35 cellular contexts compared by ENCODE assay signal in the genomic region with DNA sequence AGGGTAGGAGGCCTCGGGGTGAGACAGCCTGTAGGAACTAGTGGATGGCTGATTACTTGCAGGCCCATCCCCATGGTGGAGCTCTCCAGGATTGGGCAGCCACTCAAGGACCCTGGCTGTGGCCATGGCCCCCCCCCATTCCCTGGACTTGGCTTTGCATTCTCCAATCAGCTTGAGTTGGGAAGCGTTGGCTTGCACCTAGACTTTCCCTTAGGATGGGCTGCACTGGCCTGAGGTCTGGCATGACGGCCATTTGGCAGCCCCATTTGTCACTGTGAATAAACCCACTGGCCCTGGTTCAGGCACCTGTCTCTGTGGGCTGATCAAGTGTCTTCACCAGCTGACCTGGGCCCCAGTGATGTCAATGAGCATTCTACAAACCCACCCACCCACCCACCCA. TPM values are rescaled to one million over a fixed set of nuclear protein-coding genes. Genes with fewer than 3 reads are reported as not detected.
"Had no signal": no experiment of that assay in that cellular context is flagged by ENCODE, and none has a peak within 500 bp of the region (broad histone marks: within the 10 kb centered on the region; RNA-seq: fewer than 3 reads in every experiment).

No MANE protein-coding gene starts in this region.

- H3K36me3 Mint-ChIP-seq: activated naive CD4-positive, alpha-beta T cell treated with anti-CD3 and anti-CD28 coated beads, Interleukin-2, amount 50 U/mL, for 24 hours; activated naive CD8-positive, alpha-beta T cell; activated naive CD8-positive, alpha-beta T cell treated with anti-CD3 and anti-CD28 coated beads, Interleukin-2, amount 10 ng/mL, durations not matched to agents 7 days and 5 days; brain had no signal

- H3K27me3 ChIP-seq: ascending aorta, cardiac muscle cell had no signal

- H3K9me3 ChIP-seq: ascending aorta had no signal

- H3K4me3 ChIP-seq: ascending aorta, cardiac muscle cell had no signal

- H3K27ac Mint-ChIP-seq: activated CD4-positive, alpha-beta memory T cell treated with anti-CD3 and anti-CD28 coated beads, Interleukin-2, amount 10 ng/mL, durations not matched to agents 7 days and 5 days; activated CD4-positive, alpha-beta T cell treated with anti-CD3 and anti-CD28 coated beads, Interleukin-2, amount 10 ng/mL, durations not matched to agents 7 days and 5 days; activated CD8-positive, alpha-beta memory T cell treated with anti-CD3 and anti-CD28 coated beads, Interleukin-2, amount 10 ng/mL, durations not matched to agents 7 days and 5 days; activated CD8-positive, alpha-beta T cell treated with anti-CD3 and anti-CD28 coated beads, Interleukin-2, amount 10 ng/mL, durations not matched to agents 7 days and 5 days; activated naive CD4-positive, alpha-beta T cell treated with anti-CD3 and anti-CD28 coated beads, Interleukin-2, amount 10 ng/mL, durations not matched to agents 7 days and 5 days; activated naive CD4-positive, alpha-beta T cell treated with anti-CD3 and anti-CD28 coated beads, Interleukin-2, amount 50 U/mL, for 24 hours; activated naive CD8-positive, alpha-beta T cell; activated naive CD8-positive, alpha-beta T cell treated with anti-CD3 and anti-CD28 coated beads, Interleukin-2, amount 10 ng/mL, durations not matched to agents 7 days and 5 days; activated T-cell treated with anti-CD3 and anti-CD28 coated beads, Interleukin-2, amount 50 U/mL, for 24 hours; activated T-helper 2 cell treated with anti-CD3 and anti-CD28 coated beads, Interferon-gamma antibody, Interleukin-2, Interleukin-4, amounts not matched to agents 10 μg/mL and 5 μg/mL and 100 μg/mL, durations not matched to agents 14 hours and 24 hours and 36 hours; brain had no signal

- DNase-seq: activated CD4-positive, alpha-beta memory T cell treated with anti-CD3 and anti-CD28 coated beads, Interleukin-2, amount 10 ng/mL, durations not matched to agents 7 days and 5 days; activated CD4-positive, alpha-beta T cell treated with anti-CD3 and anti-CD28 coated beads for 1 hour; activated CD4-positive, alpha-beta T cell treated with anti-CD3 and anti-CD28 coated beads for 36 hours; activated CD4-positive, alpha-beta T cell treated with anti-CD3 and anti-CD28 coated beads for 48 hours; activated CD4-positive, alpha-beta T cell treated with anti-CD3 and anti-CD28 coated beads, Interleukin-2, amount 10 ng/mL, durations not matched to agents 7 days and 5 days; activated CD4-positive, alpha-beta T cell treated with anti-CD3 and anti-CD28 coated beads, Interleukin-2, amount 50 U/mL, for 48 hours; activated CD4-positive, CD25-positive, alpha-beta regulatory T cell; activated CD8-positive, alpha-beta memory T cell treated with anti-CD3 and anti-CD28 coated beads for 24 hours; activated CD8-positive, alpha-beta memory T cell treated with anti-CD3 and anti-CD28 coated beads, Interleukin-2, amount 10 ng/mL, durations not matched to agents 7 days and 5 days; activated CD8-positive, alpha-beta memory T cell treated with anti-CD3 and anti-CD28 coated beads, Interleukin-2, amount 50 U/mL, for 48 hours; activated CD8-positive, alpha-beta T cell treated with anti-CD3 and anti-CD28 coated beads, Interleukin-2, amount 10 ng/mL, durations not matched to agents 7 days and 5 days; activated gamma-delta T cell; activated naive CD4-positive, alpha-beta T cell treated with anti-CD3 and anti-CD28 coated beads, Interleukin-2, amount 10 ng/mL, durations not matched to agents 7 days and 5 days; activated naive CD4-positive, alpha-beta T cell treated with Interleukin-2 at 50 U/mL for 16 hours; activated naive CD8-positive, alpha-beta T cell treated with anti-CD3 and anti-CD28 coated beads, Interleukin-2, amount 50 U/mL, for 24 hours; activated T-cell treated with anti-CD3 and anti-CD28 coated beads, Interleukin-2, amount 50 U/mL, for 24 hours; activated T-cell treated with anti-CD3 and anti-CD28 coated beads, Interleukin-2, amount 50 U/mL, for 48 hours; amygdala; anterior cingulate cortex; central memory CD4-positive, alpha-beta T cell; SW 1271; T-helper 1 cell; T-helper 9 cell had no signal

- H3K4me1 Mint-ChIP-seq: brain had no signal

- H3K27me3 Mint-ChIP-seq: activated CD4-positive, alpha-beta memory T cell treated with anti-CD3 and anti-CD28 coated beads, Interleukin-2, amount 10 ng/mL, durations not matched to agents 7 days and 5 days; activated naive CD4-positive, alpha-beta T cell treated with anti-CD3 and anti-CD28 coated beads, Interleukin-2, amount 50 U/mL, for 24 hours had no signal

- H3K4me1 ChIP-seq: ascending aorta had no signal

- H3K4me3 Mint-ChIP-seq: activated CD4-positive, alpha-beta memory T cell treated with anti-CD3 and anti-CD28 coated beads, Interleukin-2, amount 10 ng/mL, durations not matched to agents 7 days and 5 days; activated CD4-positive, alpha-beta T cell treated with anti-CD3 and anti-CD28 coated beads for 36 hours; activated CD4-positive, alpha-beta T cell treated with anti-CD3 and anti-CD28 coated beads, Interleukin-2, amount 10 ng/mL, durations not matched to agents 7 days and 5 days; activated CD8-positive, alpha-beta memory T cell treated with anti-CD3 and anti-CD28 coated beads, Interleukin-2, amount 10 ng/mL, durations not matched to agents 7 days and 5 days; activated CD8-positive, alpha-beta T cell treated with anti-CD3 and anti-CD28 coated beads, Interleukin-2, amount 10 ng/mL, durations not matched to agents 7 days and 5 days; activated naive CD4-positive, alpha-beta T cell treated with anti-CD3 and anti-CD28 coated beads, Interleukin-2, amount 10 ng/mL, durations not matched to agents 7 days and 5 days; activated naive CD4-positive, alpha-beta T cell treated with anti-CD3 and anti-CD28 coated beads, Interleukin-2, amount 50 U/mL, for 24 hours; activated naive CD8-positive, alpha-beta T cell; activated naive CD8-positive, alpha-beta T cell treated with anti-CD3 and anti-CD28 coated beads, Interleukin-2, amount 10 ng/mL, durations not matched to agents 7 days and 5 days; activated naive CD8-positive, alpha-beta T cell treated with anti-CD3 and anti-CD28 coated beads, Interleukin-2, amount 50 U/mL, for 24 hours; activated T-cell treated with anti-CD3 and anti-CD28 coated beads, Interleukin-2, amount 50 U/mL, for 24 hours; brain; T-helper 1 cell treated with Interleukin-12 subunit alpha and Interleukin-12 subunit beta and Interleukin-4 antibody, amounts not matched to agents 30 μg/mL and 1 μg/mL, for 36 hours had no signal

- H3K36me3 ChIP-seq: ascending aorta, cardiac muscle cell had no signal

- H3K9me3 Mint-ChIP-seq: activated naive CD4-positive, alpha-beta T cell treated with anti-CD3 and anti-CD28 coated beads, Interleukin-2, amount 10 ng/mL, durations not matched to agents 7 days and 5 days; activated naive CD4-positive, alpha-beta T cell treated with anti-CD3 and anti-CD28 coated beads, Interleukin-2, amount 50 U/mL, for 24 hours; activated naive CD8-positive, alpha-beta T cell treated with anti-CD3 and anti-CD28 coated beads, Interleukin-2, amount 50 U/mL, for 24 hours; activated T-cell treated with anti-CD3 and anti-CD28 coated beads, Interleukin-2, amount 50 U/mL, for 24 hours; activated T-helper 2 cell treated with anti-CD3 and anti-CD28 coated beads, Interferon-gamma antibody, Interleukin-2, Interleukin-4, amounts not matched to agents 10 μg/mL and 5 μg/mL and 100 μg/mL, durations not matched to agents 14 hours and 24 hours and 36 hours; brain had no signal

- ATAC-seq: activated CD4-positive, alpha-beta T cell treated with anti-CD3 and anti-CD28 coated beads for 36 hours; activated CD4-positive, CD25-positive, alpha-beta regulatory T cell treated with anti-CD3 and anti-CD28 coated beads, Interleukin-2, amount 50 U/mL, for 24 hours; activated CD8-positive, alpha-beta memory T cell treated with anti-CD3 and anti-CD28 coated beads, Interleukin-2, amount 10 ng/mL, durations not matched to agents 7 days and 5 days; activated CD8-positive, alpha-beta T cell treated with anti-CD3 and anti-CD28 coated beads, Interleukin-2, amount 10 ng/mL, durations not matched to agents 7 days and 5 days; activated naive CD8-positive, alpha-beta T cell treated with anti-CD3 and anti-CD28 coated beads, Interleukin-2, amount 50 U/mL, for 24 hours had no signal

- H3K27ac ChIP-seq: ascending aorta, cardiac muscle cell, VCaP had no signal

RNA-seq across cellular contexts. Expression of a gene that starts 41.4 kb away (rescaled TPM):
- total RNA-seq: activated CD4-positive, alpha-beta memory T cell treated with anti-CD3 and anti-CD28 coated beads, Interleukin-2, amount 10 ng/mL, durations not matched to agents 7 days and 5 days; activated CD4-positive, alpha-beta T cell treated with anti-CD3 and anti-CD28 coated beads for 36 hours; activated CD4-positive, alpha-beta T cell treated with anti-CD3 and anti-CD28 coated beads, Interleukin-2, amount 10 ng/mL, durations not matched to agents 7 days and 5 days; activated CD8-positive, alpha-beta memory T cell treated with anti-CD3 and anti-CD28 coated beads, Interleukin-2, amount 10 ng/mL, durations not matched to agents 7 days and 5 days; activated CD8-positive, alpha-beta T cell treated with anti-CD3 and anti-CD28 coated beads, Interleukin-2, amount 10 ng/mL, durations not matched to agents 7 days and 5 days; activated naive CD8-positive, alpha-beta T cell treated with anti-CD3 and anti-CD28 coated beads, Interleukin-2, amount 10 ng/mL, durations not matched to agents 7 days and 5 days; bronchial epithelial cell; cardiac muscle cell; T-helper 2 cell treated with Interferon-gamma antibody and Interleukin-4, amounts not matched to agents 100 ng/mL and 5 ng/mL, for 36 hours had no signal
